ENCODE assay signal across 27 cellular contexts in the genomic region with DNA sequence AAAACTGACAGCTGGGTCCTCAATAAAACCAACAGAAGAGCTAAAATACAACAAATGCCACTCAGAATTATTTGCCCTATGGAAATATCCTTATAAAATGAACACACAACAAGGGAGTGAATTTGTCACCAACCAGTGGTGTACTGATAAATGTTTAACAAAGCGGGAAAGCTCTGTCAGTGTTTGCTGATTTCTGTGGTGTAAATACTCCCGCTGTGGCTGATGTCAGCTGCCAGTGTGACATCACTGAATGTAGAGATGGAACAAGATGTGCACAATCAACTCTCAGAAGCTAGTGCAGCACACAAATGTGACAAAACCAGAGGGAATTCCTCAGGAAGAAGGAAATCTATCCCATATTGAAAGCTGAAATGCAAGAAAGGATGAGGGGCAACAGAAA.
"Had no signal": no experiment of that assay in that cellular context is flagged by ENCODE, and none has a peak within 500 bp of the region (broad histone marks: within the 10 kb centered on the region; RNA-seq: fewer than 3 reads in every experiment).

No MANE protein-coding gene starts in this region.

- ATAC-seq: activated naive CD8-positive, alpha-beta T cell treated with anti-CD3 and anti-CD28 coated beads, Interleukin-2, amount 50 U/mL, for 24 hours; activated T-cell treated with anti-CD3 and anti-CD28 coated beads, Interleukin-2, amount 50 U/mL, for 4 hours; esophagus mucosa; foreskin keratinocyte; heart right ventricle; left lung; lower lobe of right lung; natural killer cell; psoas muscle; stimulated activated naive B cell treated with anti-CD40 and anti-IgM and Interleukin-4, amounts not matched to agents 10 μg/mL and 1 μg/mL and 100 μg/mL, for 72 hours had no signal

- H3K27ac Mint-ChIP-seq: activated CD4-positive, alpha-beta memory T cell treated with anti-CD3 and anti-CD28 coated beads for 36 hours; activated naive CD4-positive, alpha-beta T cell treated with anti-CD3 and anti-CD28 coated beads, Interleukin-2, amount 50 U/mL, for 24 hours; activated naive CD8-positive, alpha-beta T cell treated with anti-CD3 and anti-CD28 coated beads, Interleukin-2, amount 50 U/mL, for 24 hours; activated T-helper 2 cell treated with anti-CD3 and anti-CD28 coated beads, Interferon-gamma antibody, Interleukin-2, Interleukin-4, amounts not matched to agents 10 μg/mL and 5 μg/mL and 100 μg/mL, durations not matched to agents 14 hours and 24 hours and 36 hours; endodermal cell; natural killer cell; neural progenitor cell; stimulated activated naive B cell treated with anti-CD40 and anti-IgM and Interleukin-4, amounts not matched to agents 10 μg/mL and 1 μg/mL and 100 μg/mL, for 72 hours had no signal

- H3K36me3 Mint-ChIP-seq: activated CD4-positive, alpha-beta memory T cell treated with anti-CD3 and anti-CD28 coated beads for 36 hours; natural killer cell; neural progenitor cell; stimulated activated naive B cell treated with anti-CD40 and anti-IgM and Interleukin-4, amounts not matched to agents 10 μg/mL and 1 μg/mL and 100 μg/mL, for 72 hours had no signal

- H3K4me3 Mint-ChIP-seq: activated CD4-positive, alpha-beta memory T cell treated with anti-CD3 and anti-CD28 coated beads for 36 hours; activated naive CD4-positive, alpha-beta T cell treated with anti-CD3 and anti-CD28 coated beads, Interleukin-2, amount 50 U/mL, for 24 hours; activated naive CD8-positive, alpha-beta T cell treated with anti-CD3 and anti-CD28 coated beads, Interleukin-2, amount 50 U/mL, for 24 hours; activated T-cell treated with anti-CD3 and anti-CD28 coated beads, Interleukin-2, amount 50 U/mL, for 4 hours; endodermal cell; natural killer cell; neural progenitor cell; stimulated activated naive B cell treated with anti-CD40 and anti-IgM and Interleukin-4, amounts not matched to agents 10 μg/mL and 1 μg/mL and 100 μg/mL, for 72 hours had no signal

- H3K27ac ChIP-seq: foreskin keratinocyte, heart right ventricle, left lung, lower lobe of right lung, neural progenitor cell, parathyroid adenoma, psoas muscle, right atrium auricular region, tibial nerve had no signal

- H3K4me3 ChIP-seq: heart right ventricle, left lung, lower lobe of right lung, neural progenitor cell, psoas muscle, right atrium auricular region, smooth muscle cell, tibial nerve had no signal

- H3K27me3 Mint-ChIP-seq: activated CD4-positive, alpha-beta memory T cell treated with anti-CD3 and anti-CD28 coated beads for 36 hours; activated naive CD4-positive, alpha-beta T cell treated with anti-CD3 and anti-CD28 coated beads, Interleukin-2, amount 50 U/mL, for 24 hours; activated naive CD8-positive, alpha-beta T cell treated with anti-CD3 and anti-CD28 coated beads, Interleukin-2, amount 50 U/mL, for 24 hours had no signal

- DNase-seq: activated CD4-positive, alpha-beta memory T cell treated with anti-CD3 and anti-CD28 coated beads for 36 hours; activated CD4-positive, alpha-beta T cell treated with anti-CD3 and anti-CD28 coated beads for 4 hours; activated naive CD8-positive, alpha-beta T cell treated with anti-CD3 and anti-CD28 coated beads, Interleukin-2, amount 50 U/mL, for 24 hours; activated T-cell treated with anti-CD3 and anti-CD28 coated beads, Interleukin-2, amount 50 U/mL, for 4 hours; amygdala; caudate nucleus; endodermal cell; foreskin keratinocyte; heart right ventricle; kidney glomerular epithelial cell; left lung; lower lobe of right lung; mesenchymal stem cell; natural killer cell; occipital lobe; psoas muscle; stimulated activated CD4-positive, alpha-beta T cell treated with anti-CD3 and anti-CD28 coated beads, Interleukin-1b, Interleukin-23, amount 100 ng/mL, for 48 hours; stimulated activated CD4-positive, alpha-beta T cell treated with anti-CD3 and anti-CD28 coated beads, Interleukin-4, amount 100 ng/mL, for 4 hours; stimulated activated naive B cell treated with anti-CD40 and anti-IgM and Interleukin-4, amounts not matched to agents 10 μg/mL and 1 μg/mL and 100 μg/mL, for 72 hours had no signal

- H3K4me1 Mint-ChIP-seq: natural killer cell; neural progenitor cell; stimulated activated naive B cell treated with anti-CD40 and anti-IgM and Interleukin-4, amounts not matched to agents 10 μg/mL and 1 μg/mL and 100 μg/mL, for 72 hours had no signal

- H3K9me3 Mint-ChIP-seq: activated CD4-positive, alpha-beta memory T cell treated with anti-CD3 and anti-CD28 coated beads for 36 hours; activated naive CD4-positive, alpha-beta T cell treated with anti-CD3 and anti-CD28 coated beads, Interleukin-2, amount 50 U/mL, for 24 hours; activated naive CD8-positive, alpha-beta T cell treated with anti-CD3 and anti-CD28 coated beads, Interleukin-2, amount 50 U/mL, for 24 hours; activated T-cell treated with anti-CD3 and anti-CD28 coated beads, Interleukin-2, amount 50 U/mL, for 4 hours; activated T-helper 2 cell treated with anti-CD3 and anti-CD28 coated beads, Interferon-gamma antibody, Interleukin-2, Interleukin-4, amounts not matched to agents 10 μg/mL and 5 μg/mL and 100 μg/mL, durations not matched to agents 14 hours and 24 hours and 36 hours; natural killer cell; neural progenitor cell had no signal
